ENCODE assay signal across 39 cellular contexts in genomic region chr2:34480366-34480765, GRCh38.
"Had no signal": no experiment of that assay in that cellular context is flagged by ENCODE, and none has a peak within 500 bp of the region (broad histone marks: within the 10 kb centered on the region; RNA-seq: fewer than 3 reads in every experiment).

No MANE protein-coding gene starts in this region.

- H3K4me1 Mint-ChIP-seq: activated naive CD4-positive, alpha-beta T cell treated with anti-CD3 and anti-CD28 coated beads, Interleukin-2, amount 10 ng/mL, durations not matched to agents 7 days and 5 days; activated naive CD4-positive, alpha-beta T cell treated with anti-CD3 and anti-CD28 coated beads, Interleukin-2, amount 50 U/mL, for 24 hours; activated naive CD8-positive, alpha-beta T cell treated with anti-CD3 and anti-CD28 coated beads for 36 hours; activated naive CD8-positive, alpha-beta T cell treated with anti-CD3 and anti-CD28 coated beads, Interleukin-2, amount 10 ng/mL, durations not matched to agents 7 days and 5 days; activated naive CD8-positive, alpha-beta T cell treated with anti-CD3 and anti-CD28 coated beads, Interleukin-2, amount 50 U/mL, for 24 hours; activated T-helper 17 cell treated with anti-CD3 and anti-CD28 coated beads, Interleukin-2, amount 50 U/mL, for 72 hours; brain; central memory CD8-positive, alpha-beta T cell had no signal

- DNase-seq: activated effector memory CD4-positive, alpha-beta T cell treated with anti-CD3 and anti-CD28 coated beads, Interleukin-2, amount 50 U/mL, for 16 hours; activated effector memory CD4-positive, alpha-beta T cell treated with Interleukin-2 at 50 U/mL for 16 hours; activated gamma-delta T cell; activated gamma-delta T cell treated with Interleukin-2 at 50 U/mL for 16 hours; activated naive CD4-positive, alpha-beta T cell; activated naive CD4-positive, alpha-beta T cell treated with anti-CD3 and anti-CD28 coated beads for 36 hours; activated naive CD4-positive, alpha-beta T cell treated with anti-CD3 and anti-CD28 coated beads, Interleukin-2, amount 10 ng/mL, durations not matched to agents 7 days and 5 days; activated naive CD4-positive, alpha-beta T cell treated with anti-CD3 and anti-CD28 coated beads, Interleukin-2, amount 50 U/mL, for 16 hours; activated naive CD4-positive, alpha-beta T cell treated with Interleukin-2 at 50 U/mL for 16 hours; activated naive CD8-positive, alpha-beta T cell treated with anti-CD3 and anti-CD28 coated beads for 36 hours; activated naive CD8-positive, alpha-beta T cell treated with anti-CD3 and anti-CD28 coated beads, Interleukin-2, amount 10 ng/mL, durations not matched to agents 7 days and 5 days; activated naive CD8-positive, alpha-beta T cell treated with anti-CD3 and anti-CD28 coated beads, Interleukin-2, amount 50 U/mL, for 24 hours; activated T-cell treated with anti-CD3 and anti-CD28 coated beads, Interleukin-2, amount 50 U/mL, for 1 hour; activated T-cell treated with anti-CD3 and anti-CD28 coated beads, Interleukin-2, amount 50 U/mL, for 24 hours; activated T-cell treated with anti-CD3 and anti-CD28 coated beads, Interleukin-2, amount 50 U/mL, for 4 hours; activated T-cell treated with anti-CD3 and anti-CD28 coated beads, Interleukin-2, amount 50 U/mL, for 48 hours; activated T-cell treated with anti-CD3 and anti-CD28 coated beads, Interleukin-2, amount 50 U/mL, for 72 hours; adrenal gland; amniotic stem cell; amygdala; anterior cingulate cortex; aorta; brain microvascular endothelial cell; caudate nucleus; central memory CD4-positive, alpha-beta T cell; cerebellar nuclear complex had no signal

- ATAC-seq: activated naive CD4-positive, alpha-beta T cell treated with anti-CD3 and anti-CD28 coated beads, Interleukin-2, amount 50 U/mL, for 72 hours; activated naive CD8-positive, alpha-beta T cell treated with anti-CD3 and anti-CD28 coated beads, Interleukin-2, amount 50 U/mL, for 24 hours; activated T-cell treated with anti-CD3 and anti-CD28 coated beads, Interleukin-2, amount 50 U/mL, for 4 hours; activated T-cell treated with anti-CD3 and anti-CD28 coated beads, Interleukin-2, amount 50 U/mL, for 72 hours; activated T-helper 17 cell treated with anti-CD3 and anti-CD28 coated beads, Interleukin-2, amount 50 U/mL, for 72 hours had no signal

- H3K9me3 ChIP-seq: adrenal gland, ascending aorta, breast epithelium had no signal

- H3K9me3 Mint-ChIP-seq: activated naive CD4-positive, alpha-beta T cell treated with anti-CD3 and anti-CD28 coated beads for 36 hours; activated naive CD4-positive, alpha-beta T cell treated with anti-CD3 and anti-CD28 coated beads, Interleukin-2, amount 50 U/mL, for 24 hours; activated naive CD8-positive, alpha-beta T cell treated with anti-CD3 and anti-CD28 coated beads, Interleukin-2, amount 50 U/mL, for 24 hours; activated T-cell treated with anti-CD3 and anti-CD28 coated beads, Interleukin-2, amount 50 U/mL, for 4 hours; activated T-cell treated with anti-CD3 and anti-CD28 coated beads, Interleukin-2, amount 50 U/mL, for 72 hours; activated T-helper 1 cell treated with anti-CD3 and anti-CD28 coated beads, Interleukin-12 subunit alpha, Interleukin-12 subunit beta, Interleukin-2, Interleukin-4 antibody, amounts not matched to agents 30 ng/mL and 10 ng/mL and 1 ng/mL, durations not matched to agents 14 hours and 24 hours and 36 hours; activated T-helper 17 cell treated with anti-CD3 and anti-CD28 coated beads, Interleukin-2, amount 50 U/mL, for 72 hours; brain; central memory CD8-positive, alpha-beta T cell had no signal

- H3K27me3 Mint-ChIP-seq: activated naive CD4-positive, alpha-beta T cell treated with anti-CD3 and anti-CD28 coated beads, Interleukin-2, amount 10 ng/mL, durations not matched to agents 7 days and 5 days; activated naive CD4-positive, alpha-beta T cell treated with anti-CD3 and anti-CD28 coated beads, Interleukin-2, amount 50 U/mL, for 24 hours; activated naive CD8-positive, alpha-beta T cell; activated naive CD8-positive, alpha-beta T cell treated with anti-CD3 and anti-CD28 coated beads for 36 hours; activated naive CD8-positive, alpha-beta T cell treated with anti-CD3 and anti-CD28 coated beads, Interleukin-2, amount 10 ng/mL, durations not matched to agents 7 days and 5 days; activated naive CD8-positive, alpha-beta T cell treated with anti-CD3 and anti-CD28 coated beads, Interleukin-2, amount 50 U/mL, for 24 hours; activated T-cell treated with anti-CD3 and anti-CD28 coated beads, Interleukin-2, amount 50 U/mL, for 24 hours; activated T-helper 17 cell treated with anti-CD3 and anti-CD28 coated beads, Interleukin-2, amount 50 U/mL, for 72 hours; brain; central memory CD8-positive, alpha-beta T cell had no signal

- H3K27ac ChIP-seq: adrenal gland, ascending aorta, brain microvascular endothelial cell, breast epithelium, cardiac muscle cell had no signal

- FAIRE-seq: astrocyte, bronchial epithelial cell had no signal

- H3K27me3 ChIP-seq: adrenal gland, ascending aorta, brain microvascular endothelial cell, breast epithelium, cardiac muscle cell had no signal

- H3K36me3 ChIP-seq: adrenal gland, ascending aorta, brain microvascular endothelial cell, breast epithelium, cardiac muscle cell had no signal

- H3K4me1 ChIP-seq: adrenal gland, ascending aorta, breast epithelium had no signal

- H3K4me3 ChIP-seq: adrenal gland, ascending aorta, breast epithelium, cardiac muscle cell had no signal

- H3K4me3 Mint-ChIP-seq: activated naive CD4-positive, alpha-beta T cell treated with anti-CD3 and anti-CD28 coated beads for 36 hours; activated naive CD4-positive, alpha-beta T cell treated with anti-CD3 and anti-CD28 coated beads, Interleukin-2, amount 10 ng/mL, durations not matched to agents 7 days and 5 days; activated naive CD4-positive, alpha-beta T cell treated with anti-CD3 and anti-CD28 coated beads, Interleukin-2, amount 50 U/mL, for 24 hours; activated naive CD8-positive, alpha-beta T cell; activated naive CD8-positive, alpha-beta T cell treated with anti-CD3 and anti-CD28 coated beads for 36 hours; activated naive CD8-positive, alpha-beta T cell treated with anti-CD3 and anti-CD28 coated beads, Interleukin-2, amount 10 ng/mL, durations not matched to agents 7 days and 5 days; activated naive CD8-positive, alpha-beta T cell treated with anti-CD3 and anti-CD28 coated beads, Interleukin-2, amount 50 U/mL, for 24 hours; activated T-cell treated with anti-CD3 and anti-CD28 coated beads, Interleukin-2, amount 50 U/mL, for 24 hours; activated T-cell treated with anti-CD3 and anti-CD28 coated beads, Interleukin-2, amount 50 U/mL, for 4 hours; activated T-cell treated with anti-CD3 and anti-CD28 coated beads, Interleukin-2, amount 50 U/mL, for 72 hours; activated T-helper 1 cell treated with anti-CD3 and anti-CD28 coated beads, Interleukin-12 subunit alpha, Interleukin-12 subunit beta, Interleukin-2, Interleukin-4 antibody, amounts not matched to agents 30 ng/mL and 10 ng/mL and 1 ng/mL, durations not matched to agents 14 hours and 24 hours and 36 hours; activated T-helper 17 cell treated with anti-CD3 and anti-CD28 coated beads, Interleukin-2, amount 50 U/mL, for 72 hours; brain; central memory CD8-positive, alpha-beta T cell had no signal

- H3K27ac Mint-ChIP-seq: activated naive CD4-positive, alpha-beta T cell treated with anti-CD3 and anti-CD28 coated beads for 36 hours; activated naive CD4-positive, alpha-beta T cell treated with anti-CD3 and anti-CD28 coated beads, Interleukin-2, amount 10 ng/mL, durations not matched to agents 7 days and 5 days; activated naive CD4-positive, alpha-beta T cell treated with anti-CD3 and anti-CD28 coated beads, Interleukin-2, amount 50 U/mL, for 24 hours; activated naive CD4-positive, alpha-beta T cell treated with anti-CD3 and anti-CD28 coated beads, Interleukin-2, amount 50 U/mL, for 72 hours; activated naive CD8-positive, alpha-beta T cell; activated naive CD8-positive, alpha-beta T cell treated with anti-CD3 and anti-CD28 coated beads for 36 hours; activated naive CD8-positive, alpha-beta T cell treated with anti-CD3 and anti-CD28 coated beads, Interleukin-2, amount 10 ng/mL, durations not matched to agents 7 days and 5 days; activated naive CD8-positive, alpha-beta T cell treated with anti-CD3 and anti-CD28 coated beads, Interleukin-2, amount 50 U/mL, for 24 hours; activated T-cell treated with anti-CD3 and anti-CD28 coated beads, Interleukin-2, amount 50 U/mL, for 24 hours; activated T-cell treated with anti-CD3 and anti-CD28 coated beads, Interleukin-2, amount 50 U/mL, for 72 hours; activated T-helper 1 cell treated with anti-CD3 and anti-CD28 coated beads, Interleukin-12 subunit alpha, Interleukin-12 subunit beta, Interleukin-2, Interleukin-4 antibody, amounts not matched to agents 30 ng/mL and 10 ng/mL and 1 ng/mL, durations not matched to agents 14 hours and 24 hours and 36 hours; activated T-helper 17 cell treated with anti-CD3 and anti-CD28 coated beads, Interleukin-2, amount 50 U/mL, for 72 hours; activated T-helper 2 cell treated with anti-CD3 and anti-CD28 coated beads, Interferon-gamma antibody, Interleukin-2, Interleukin-4, amounts not matched to agents 10 μg/mL and 5 μg/mL and 100 μg/mL, durations not matched to agents 14 hours and 24 hours and 36 hours; brain had no signal

- H3K36me3 Mint-ChIP-seq: activated naive CD4-positive, alpha-beta T cell treated with anti-CD3 and anti-CD28 coated beads, Interleukin-2, amount 10 ng/mL, durations not matched to agents 7 days and 5 days; activated naive CD4-positive, alpha-beta T cell treated with anti-CD3 and anti-CD28 coated beads, Interleukin-2, amount 50 U/mL, for 24 hours; activated naive CD8-positive, alpha-beta T cell; activated naive CD8-positive, alpha-beta T cell treated with anti-CD3 and anti-CD28 coated beads for 36 hours; activated naive CD8-positive, alpha-beta T cell treated with anti-CD3 and anti-CD28 coated beads, Interleukin-2, amount 10 ng/mL, durations not matched to agents 7 days and 5 days; brain had no signal
